ENCODE assay signal across 15 cellular contexts in the genomic region with DNA sequence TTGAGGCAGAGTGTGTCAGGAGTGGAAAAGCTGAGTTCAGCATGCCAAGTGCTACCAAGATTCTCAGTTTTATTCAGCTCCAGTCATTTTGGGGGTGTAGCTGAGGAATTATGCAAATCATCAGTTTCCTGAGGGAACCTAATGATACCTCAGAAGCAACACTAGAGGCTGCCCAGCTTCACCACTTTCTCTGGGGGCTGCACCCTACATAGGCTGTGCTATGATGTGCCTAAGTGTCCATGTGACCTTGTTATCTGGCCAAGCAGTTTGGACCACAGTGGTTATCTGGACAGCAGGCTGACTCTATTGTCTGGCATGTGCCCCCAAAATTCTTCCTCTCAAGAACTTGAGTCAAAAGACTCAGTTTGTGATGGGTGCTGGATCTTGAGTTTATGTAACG.
DNase-seq lines count a peak whose midpoint lies in the region; ATAC-seq and TF ChIP-seq lines count a peak whose summit lies in the region.
"Had no signal": no experiment of that assay in that cellular context is flagged by ENCODE, and none has a peak within 500 bp of the region (broad histone marks: within the 10 kb centered on the region; RNA-seq: fewer than 3 reads in every experiment).

No MANE protein-coding gene starts in this region.

- POLR2A ChIA-PET in GM10248 (lab: Yijun Ruan, JAX) = no interaction called here

- DNase-seq in amygdala (lab: John Stamatoyannopoulos, UW) (no peak), NCI-H1694 (lab: John Stamatoyannopoulos, UW) (no peak), GM10248 (ENCODE audit: extremely low spot score) (no peak), DMS79 (lab: John Stamatoyannopoulos, UW) (no peak)
- DNase-seq: adrenal gland, dermis blood vessel endothelial cell, NCI-H187, NCI-H774, psoas muscle, SHP77 treated with DMSO at 0.1 percent for 48 hours had no signal

- CTCF ChIA-PET in GM10248 (lab: Yijun Ruan, JAX) = interaction anchor here (0.9 kb wide), 1 partner anchor 14 kb away, joined by 3 read pairs; no protein-coding TSS in a partner anchor

- TF ChIP-seq CTCF in GM10248 (IDR thresholded peaks at IDR 0.05; ENCODE audit: control extremely low read depth, extremely low read depth, low read depth, missing control alignments) = no peak

- ATAC-seq in GM18517 (IDR thresholded peaks at IDR 0.05; ENCODE audit: unreplicated experiment) = peak; percentile 64
- peak; percentile 44 for ATAC-seq in GM19468 (IDR thresholded peaks at IDR 0.05; ENCODE audit: extremely low read depth, unreplicated experiment)
- ATAC-seq in HG02840 (IDR thresholded peaks at IDR 0.05; ENCODE audit: low FRiP score, unreplicated experiment) = peak; percentile 71
- peak; percentile 61 for ATAC-seq in HG03469 (IDR thresholded peaks at IDR 0.05; ENCODE audit: unreplicated experiment)
- ATAC-seq: psoas muscle; stimulated activated memory B cell treated with anti-CD40 and anti-IgM and Interleukin-4, amounts not matched to agents 10 μg/mL and 1 μg/mL and 100 μg/mL, for 72 hours had no signal
